ENCODE assay signal across 19 cellular contexts in the genomic region with DNA sequence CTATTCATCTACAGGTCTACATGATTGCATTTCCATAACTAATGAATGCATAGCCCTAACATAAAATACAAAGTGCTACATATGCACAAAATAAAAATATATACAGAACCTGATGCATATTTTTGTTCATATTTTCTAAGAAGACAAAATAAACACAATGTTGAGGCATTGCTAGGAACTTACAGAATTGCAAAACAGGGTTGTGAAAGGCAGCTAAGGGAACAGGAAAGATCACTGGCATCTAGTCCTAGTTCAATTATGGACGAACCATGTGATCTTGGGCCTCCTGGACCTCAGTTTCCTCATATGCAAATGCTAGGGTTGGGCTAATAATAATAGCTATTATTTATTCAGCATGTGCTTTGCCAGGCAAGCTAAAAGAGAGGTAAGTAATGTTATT. TPM values are rescaled to one million over a fixed set of nuclear protein-coding genes. Genes with fewer than 3 reads are reported as not detected.
DNase-seq lines count a peak whose midpoint lies in the region; ATAC-seq and TF ChIP-seq lines count a peak whose summit lies in the region.
"Had no signal": no experiment of that assay in that cellular context is flagged by ENCODE, and none has a peak within 500 bp of the region (broad histone marks: within the 10 kb centered on the region; RNA-seq: fewer than 3 reads in every experiment).

No MANE protein-coding gene starts in this region.

- H3K4me1 ChIP-seq in adipocyte (ENCODE audit: control insufficient read depth, insufficient read depth, low read length) (peaks cover 11% of the 10 kb centered on the region), esophagus muscularis mucosa (no peaks in the 10 kb centered on the region), hepatocyte (ENCODE audit: insufficient read depth) (no peaks in the 10 kb centered on the region)

- H3K4me3 ChIP-seq in adipocyte (ENCODE audit: low read length) (no peak overlapping the region), esophagus muscularis mucosa (no peak overlapping the region), hepatocyte (no peak overlapping the region)
- H3K4me3 ChIP-seq: BLaER1 treated with 17β-estradiol and CSF1 and Interleukin-3, amounts not matched to agents 10 nM and 100 nM; GM12878 had no signal

- 80% methylated on average over 1 of the region's 1 CpG for WGBS in esophagus muscularis mucosa
- 85% methylated on average over 1 of the region's 1 CpG for WGBS in hepatocyte (ENCODE audit: low lambda C conversion rate, missing lambda C conversion rate)

- no peak for TF ChIP-seq CTCF in esophagus muscularis mucosa (IDR thresholded peaks at IDR 0.05)
- no peak for TF ChIP-seq CTCF in hepatocyte (IDR thresholded peaks at IDR 0.05; ENCODE audit: poor library complexity)

- peaks cover 8% of the 10 kb centered on the region for H3K9me3 ChIP-seq in adipocyte (ENCODE audit: control insufficient read depth, low read length)
- no peaks in the 10 kb centered on the region for H3K9me3 ChIP-seq in esophagus muscularis mucosa
- no peaks in the 10 kb centered on the region for H3K9me3 ChIP-seq in hepatocyte (ENCODE audit: low read depth)

- intact Hi-C loops in esophagus muscularis mucosa (cut with DNase I) = no loop called here

- no peak for ATAC-seq in HG02798 (IDR thresholded peaks at IDR 0.05; ENCODE audit: poor library complexity, unreplicated experiment)
- no peak for ATAC-seq in GM18505 (IDR thresholded peaks at IDR 0.05; ENCODE audit: unreplicated experiment)
- ATAC-seq: CD8-positive, alpha-beta T cell; GM12878; HCT116 had no signal

- H3K4me2 ChIP-seq in hepatocyte = no peak overlapping the region
- H3K4me2 ChIP-seq: BLaER1 treated with 17β-estradiol and CSF1 and Interleukin-3, amounts not matched to agents 10 nM and 100 nM had no signal

- no peak overlapping the region for H3K9ac ChIP-seq in adipocyte (ENCODE audit: low read length)
- H3K9ac ChIP-seq: BLaER1 treated with 17β-estradiol and CSF1 and Interleukin-3, amounts not matched to agents 10 nM and 100 nM had no signal

- H3K27ac ChIP-seq in esophagus muscularis mucosa (replicated peaks in 1 of 4) (no peak overlapping the region), hepatocyte (no peak overlapping the region)
- H3K27ac ChIP-seq: BLaER1 treated with 17β-estradiol and CSF1 and Interleukin-3, amounts not matched to agents 10 nM and 100 nM had no signal

- TF ChIP-seq POLR2A in esophagus muscularis mucosa (IDR thresholded peaks at IDR 0.05; ENCODE audit: low read depth) = no peak
- TF ChIP-seq POLR2A in GM18505 (IDR thresholded peaks at IDR 0.05; ENCODE audit: borderline replicate concordance, extremely low read depth, insufficient read depth, insufficient read length) = no peak

- H2AFZ ChIP-seq in hepatocyte = no peak overlapping the region

- H3K36me3 ChIP-seq in adipocyte (ENCODE audit: control insufficient read depth, insufficient read depth, low read length, severe bottlenecking) = no peaks in the 10 kb centered on the region
- H3K36me3 ChIP-seq in esophagus muscularis mucosa = no peaks in the 10 kb centered on the region
- no peaks in the 10 kb centered on the region for H3K36me3 ChIP-seq in hepatocyte (replicated peaks; ENCODE audit: insufficient read depth, low read depth)
- H3K36me3 ChIP-seq: BLaER1 treated with 17β-estradiol and CSF1 and Interleukin-3, amounts not matched to agents 10 nM and 100 nM had no signal

- TF ChIP-seq EP300 in esophagus muscularis mucosa (IDR thresholded peaks at IDR 0.05) = no peak

- no peaks in the 10 kb centered on the region for H4K20me1 ChIP-seq in hepatocyte (ENCODE audit: insufficient read depth, poor library complexity, severe bottlenecking)
- H4K20me1 ChIP-seq: BLaER1 treated with 17β-estradiol and CSF1 and Interleukin-3, amounts not matched to agents 10 nM and 100 nM had no signal

- no peaks in the 10 kb centered on the region for H3K9me2 ChIP-seq in hepatocyte (replicated peaks; ENCODE audit: insufficient read depth)

- H3K27me3 ChIP-seq in adipocyte (replicated peaks; ENCODE audit: control insufficient read depth, insufficient read depth, low read length) = no peaks in the 10 kb centered on the region
- H3K27me3 ChIP-seq in esophagus muscularis mucosa = no peaks in the 10 kb centered on the region
- H3K27me3 ChIP-seq in hepatocyte = no peaks in the 10 kb centered on the region
- H3K27me3 ChIP-seq: BLaER1 treated with 17β-estradiol and CSF1 and Interleukin-3, amounts not matched to agents 10 nM and 100 nM had no signal

- DNase-seq in AML-193 (lab: John Stamatoyannopoulos, UW) = peak; percentile 31 to 60
- peak; percentile 74 for DNase-seq in adipocyte (ENCODE audit: low read depth)
- DNase-seq in esophagus muscularis mucosa (ENCODE audit: extremely low spot score) = peak; percentile 29
- DNase-seq in iris pigment epithelial cell (ENCODE audit: low read depth) = peak; percentile 60
- DNase-seq in hepatocyte (ENCODE audit: low spot score) = no peak
- no peak for DNase-seq in NCI-H524 (lab: John Stamatoyannopoulos, UW)
- DNase-seq: 8988T; Calu3; CD8-positive, alpha-beta T cell; DND-41; EL; GOT3; H7; HFFc6 had no signal

- no peaks in the 10 kb centered on the region for H3K79me2 ChIP-seq in hepatocyte

RNA-seq across cellular contexts. Expression of gene NCEH1, which starts 15.5 kb away (rescaled TPM):
- total RNA-seq in esophagus muscularis mucosa (10 to 100 TPM in 1 of 4 donors, 1 to 10 TPM in 3; 3.0 to 11.6 (median 3.7) TPM), hepatocyte (10.4 and 10.5 TPM in 2 replicates)
- polyA plus RNA-seq in hepatocyte = 3.3 and 4.7 TPM in 2 replicates

RNA-seq across cellular contexts. Expression of gene ECT2, which starts 24.2 kb away (rescaled TPM):
- total RNA-seq in esophagus muscularis mucosa = 1 to 10 TPM; 7.3 to 8.7 (median 7.9) TPM
- total RNA-seq in hepatocyte = 11.2 and 16.7 TPM in 2 replicates
- polyA plus RNA-seq in hepatocyte = 5.7 and 9.3 TPM in 2 replicates

Comparison
In these comparisons a context has a peak if more than half of its experiments do, and no peak if none do; other contexts are left out.
1. DNase-seq: peak in AML-193 (2 of 2), adipocyte (single experiment), esophagus muscularis mucosa (single experiment) and iris pigment epithelial cell (single experiment); none in hepatocyte (single experiment) and NCI-H524 (0 of 2).